21 cellular contexts compared by ENCODE assay signal in the genomic region with DNA sequence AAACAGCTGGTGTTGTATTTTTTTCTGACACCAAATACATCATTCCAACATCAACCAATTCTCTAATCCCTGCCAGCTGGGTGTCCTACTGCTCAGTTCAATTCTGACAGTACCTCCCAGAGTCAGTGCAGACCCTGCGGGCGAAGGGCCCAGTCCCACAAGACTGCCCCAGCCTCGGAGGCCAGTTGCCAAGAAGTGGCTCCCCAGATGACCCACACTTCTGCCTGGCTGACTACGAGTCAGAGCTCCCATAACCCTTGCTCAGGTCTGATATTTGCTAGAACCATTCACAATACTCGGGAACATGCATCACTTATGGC.
DNase-seq lines count a peak whose midpoint lies in the region; ATAC-seq and TF ChIP-seq lines count a peak whose summit lies in the region.
"Had no signal": no experiment of that assay in that cellular context is flagged by ENCODE, and none has a peak within 500 bp of the region (broad histone marks: within the 10 kb centered on the region; RNA-seq: fewer than 3 reads in every experiment).

No MANE protein-coding gene starts in this region.

- H3K4me3 ChIP-seq in HEK293 (ENCODE audit: low read depth, low read length) (no peak overlapping the region), endodermal cell (ENCODE audit: low read length) (no peak overlapping the region), osteoblast (ENCODE audit: insufficient read depth, low read length) (no peak overlapping the region), trophoblast cell (ENCODE audit: low read depth, low read length) (no peak overlapping the region)
- H3K4me3 ChIP-seq: heart right ventricle, left lung, thoracic aorta had no signal

- H3K9me3 ChIP-seq in HEK293 (ENCODE audit: control insufficient read depth, insufficient read depth, low read depth, low read length) (no peaks in the 10 kb centered on the region), endodermal cell (ENCODE audit: control insufficient read depth, low read length) (no peaks in the 10 kb centered on the region), osteoblast (ENCODE audit: low read depth, low read length) (no peaks in the 10 kb centered on the region), trophoblast cell (ENCODE audit: insufficient read depth, low read depth, low read length) (peaks cover 3% of the 10 kb centered on the region)
- H3K9me3 ChIP-seq: neutrophil, thoracic aorta had no signal

- H2BK5ac ChIP-seq in trophoblast cell (ENCODE audit: low read depth, low read length, poor library complexity) = no peak overlapping the region

- H3K36me3 ChIP-seq in HEK293 (ENCODE audit: control insufficient read depth in 2 of 2, insufficient read depth in 1 of 2, low read length in 2 of 2) = no peaks in the 10 kb centered on the region
- no peaks in the 10 kb centered on the region for H3K36me3 ChIP-seq in endodermal cell (ENCODE audit: control insufficient read depth, insufficient read depth, low read length)
- no peaks in the 10 kb centered on the region for H3K36me3 ChIP-seq in osteoblast (ENCODE audit: insufficient read depth, low read length)
- H3K36me3 ChIP-seq in trophoblast cell (ENCODE audit: control insufficient read depth in 1 of 2, insufficient read depth in 2 of 2, low read length in 2 of 2) = no peaks in the 10 kb centered on the region
- H3K36me3 ChIP-seq: heart right ventricle, left lung, neutrophil, thoracic aorta had no signal

- ATAC-seq in HG02840 (IDR thresholded peaks at IDR 0.05; ENCODE audit: low FRiP score, unreplicated experiment) = no peak
- ATAC-seq: activated CD8-positive, alpha-beta T cell treated with anti-CD3 and anti-CD28 coated beads, Interleukin-2, amount 10 ng/mL, durations not matched to agents 7 days and 5 days; heart right ventricle; left lung had no signal

- H3K9ac ChIP-seq in endodermal cell (ENCODE audit: extremely low read depth, low read length, poor library complexity, severe bottlenecking) (no peak overlapping the region), trophoblast cell (ENCODE audit: low read length) (no peak overlapping the region)

- H3K4ac ChIP-seq in trophoblast cell (ENCODE audit: low read depth, low read length) = no peak overlapping the region

- POLR2A ChIA-PET in HEK293 (lab: Yijun Ruan, JAX) = no interaction called here

- H2BK12ac ChIP-seq in trophoblast cell (ENCODE audit: low read length) = no peak overlapping the region

- H2BK120ac ChIP-seq in trophoblast cell (ENCODE audit: insufficient read depth, low read length, poor library complexity) = no peak overlapping the region

- no peak overlapping the region for H4K91ac ChIP-seq in trophoblast cell (ENCODE audit: low read depth, low read length)

- H3K36me3 Mint-ChIP-seq in endodermal cell (ENCODE audit: low read depth) = no peaks in the 10 kb centered on the region
- H3K36me3 Mint-ChIP-seq: CD14-positive monocyte had no signal

- H3K4me1 ChIP-seq in HEK293 (ENCODE audit: control insufficient read depth, insufficient read depth, low read length) (no peaks in the 10 kb centered on the region), endodermal cell (ENCODE audit: control insufficient read depth, insufficient read depth, low read length) (no peaks in the 10 kb centered on the region), osteoblast (ENCODE audit: insufficient read depth, low read length) (no peaks in the 10 kb centered on the region), trophoblast cell (ENCODE audit: control insufficient read depth in 1 of 2, insufficient read depth in 2 of 2, low read length in 2 of 2) (peaks cover 8 to 11% of the 10 kb centered on the region in 2 experiments)
- H3K4me1 ChIP-seq: left lung had no signal

- H4K8ac ChIP-seq in trophoblast cell (ENCODE audit: low read depth, low read length) = no peak overlapping the region

- TF ChIP-seq CTCF in HEK293 (tag by site-specific recombination; IDR thresholded peaks at IDR 0.05) = no peak
- TF ChIP-seq CTCF in endodermal cell (conservative IDR thresholded peaks at IDR 0.05) = no peak
- no peak for TF ChIP-seq CTCF in osteoblast (IDR thresholded peaks at IDR 0.05; ENCODE audit: extremely low read depth, low read depth, low read length)

- H3K27ac ChIP-seq in HEK293 (ENCODE audit: extremely low read depth, low read depth, low read length) (no peak overlapping the region), endodermal cell (ENCODE audit: low read depth, low read length) (peak overlapping the region; percentile 97), osteoblast (ENCODE audit: low read depth, low read length) (no peak overlapping the region), trophoblast cell (ENCODE audit: low read depth, low read length) (no peak overlapping the region)
- H3K27ac ChIP-seq: heart right ventricle, left lung, neutrophil, thoracic aorta had no signal

- H3K4me1 Mint-ChIP-seq in endodermal cell = peaks cover 12% of the 10 kb centered on the region
- H3K4me1 Mint-ChIP-seq: CD14-positive monocyte had no signal

- H3K79me1 ChIP-seq in trophoblast cell (ENCODE audit: low read length) = peaks cover 6% of the 10 kb centered on the region

- no peak overlapping the region for H3K23ac ChIP-seq in trophoblast cell (ENCODE audit: low read length)

- no peak overlapping the region for H3K18ac ChIP-seq in trophoblast cell (ENCODE audit: low read length)

- no peaks in the 10 kb centered on the region for H3K27me3 ChIP-seq in endodermal cell (ENCODE audit: control insufficient read depth, insufficient read depth, low read length, poor library complexity, severe bottlenecking)
- H3K27me3 ChIP-seq in osteoblast (ENCODE audit: insufficient read depth, low read length) = no peaks in the 10 kb centered on the region
- H3K27me3 ChIP-seq in trophoblast cell (ENCODE audit: insufficient read depth, low read length) = no peaks in the 10 kb centered on the region
- H3K27me3 ChIP-seq: left lung, neutrophil had no signal

- H3K9me3 Mint-ChIP-seq in endodermal cell = no peaks in the 10 kb centered on the region
- H3K9me3 Mint-ChIP-seq: dendritic cell treated with granulocyte-macrophage colony-stimulating factor and Interleukin-4, amounts not matched to agents 40 ng/mL and 50 ng/mL, for 4 days had no signal

- no peak overlapping the region for H4K12ac ChIP-seq in trophoblast cell (ENCODE audit: low read depth, low read length)

- H3K27ac Mint-ChIP-seq in endodermal cell = no peak overlapping the region
- H3K27ac Mint-ChIP-seq: activated CD8-positive, alpha-beta T cell treated with anti-CD3 and anti-CD28 coated beads, Interleukin-2, amount 10 ng/mL, durations not matched to agents 7 days and 5 days; dendritic cell treated with granulocyte-macrophage colony-stimulating factor and Interleukin-4, amounts not matched to agents 40 ng/mL and 50 ng/mL, for 4 days had no signal

- CTCF ChIA-PET in HEK293 (lab: Yijun Ruan, JAX) = no interaction called here

- H3K79me2 ChIP-seq in osteoblast (ENCODE audit: insufficient read depth, low read length) (no peaks in the 10 kb centered on the region), trophoblast cell (ENCODE audit: control insufficient read depth, insufficient read depth, low read length, poor library complexity) (no peaks in the 10 kb centered on the region)

- H2AK5ac ChIP-seq in trophoblast cell (ENCODE audit: low read length) = no peak overlapping the region

- H3K4me2 ChIP-seq in osteoblast (ENCODE audit: insufficient read depth, low read length) (no peak overlapping the region), trophoblast cell (ENCODE audit: low read length) (no peak overlapping the region)

- H4K20me1 ChIP-seq in osteoblast (ENCODE audit: insufficient read depth, low read length) = no peaks in the 10 kb centered on the region

- no peaks in the 10 kb centered on the region for H3K27me3 Mint-ChIP-seq in endodermal cell (ENCODE audit: insufficient read depth)

- WGBS in endodermal cell (ENCODE audit: insufficient coverage in 1 of 2, insufficient read length in 1 of 2), 2 experiments = 91 to 93% methylated on average over 5 of the region's 5 CpGs
- no CpG with 5 or more reads among the region's 5 CpGs for WGBS in trophoblast cell (ENCODE audit: extremely low coverage, insufficient coverage, insufficient read length)

- no peak overlapping the region for H2AFZ ChIP-seq in osteoblast (ENCODE audit: low read length)
- H2AFZ ChIP-seq in trophoblast cell (ENCODE audit: insufficient read depth, low read length, poor library complexity) = no peak overlapping the region

- no peak overlapping the region for H3K14ac ChIP-seq in trophoblast cell (ENCODE audit: low read length)

- DNase-seq in NCI-H524 (lab: John Stamatoyannopoulos, UW) = peak; percentile 62 to 71
- DNase-seq in endodermal cell = no peak
- peak; percentile 76 for DNase-seq in osteoblast (ENCODE audit: insufficient read length, low spot score, missing footprints)
- no peak for DNase-seq in NCI-H526 (lab: John Stamatoyannopoulos, UW)
- no peak for DNase-seq in trophoblast cell
- no peak for DNase-seq in HuH-7.5 (ENCODE audit: low spot score)
- DNase-seq: activated CD4-positive, CD25-positive, alpha-beta regulatory T cell treated with anti-CD3 and anti-CD28 coated beads, Interleukin-2, amount 50 U/mL, for 72 hours; activated CD8-positive, alpha-beta T cell treated with anti-CD3 and anti-CD28 coated beads, Interleukin-2, amount 10 ng/mL, durations not matched to agents 7 days and 5 days; activated T-cell treated with anti-CD3 and anti-CD28 coated beads, Interleukin-2, amount 50 U/mL, for 1 hour; heart right ventricle; Karpas-422; NCI-H1930; stimulated activated CD4-positive, alpha-beta T cell treated with anti-CD3 and anti-CD28 coated beads, Interleukin-4, amount 100 ng/mL, for 24 hours; stimulated activated naive CD4-positive, alpha-beta T cell treated with Interleukin-2 at 50 U/mL for 16 hours had no signal

- no peak overlapping the region for H3K4me3 Mint-ChIP-seq in endodermal cell
- H3K4me3 Mint-ChIP-seq: activated CD8-positive, alpha-beta T cell treated with anti-CD3 and anti-CD28 coated beads, Interleukin-2, amount 10 ng/mL, durations not matched to agents 7 days and 5 days; CD14-positive monocyte; dendritic cell treated with granulocyte-macrophage colony-stimulating factor and Interleukin-4, amounts not matched to agents 40 ng/mL and 50 ng/mL, for 4 days had no signal

TF ChIP-seq in HEK293, 187 proteins besides CTCF, POLR2A, EP300 and RAD21:
- TF ChIP-seq ZIC2 (tag by site-specific recombination; IDR thresholded peaks at IDR 0.05) = 0 out of 2 replicates have a peak, but pooled peaks have one; percentile 17
- no peak for TF ChIP-seq ZNF423 (tag by site-specific recombination; IDR thresholded peaks at IDR 0.05)
TF ChIP-seq in HEK293: peak in this region for 1.

Comparison
In these comparisons a context has a peak if more than half of its experiments do, and no peak if none do; other contexts are left out.
1. DNase-seq: peak in NCI-H524 (2 of 2) and osteoblast (single experiment); none in endodermal cell (single experiment), NCI-H526 (0 of 2), trophoblast cell (0 of 2) and HuH-7.5 (single experiment).